8 cellular contexts compared by ENCODE assay signal in genomic region chr22:35299717-35300497, GRCh38. TPM values are rescaled to one million over a fixed set of nuclear protein-coding genes. Genes with fewer than 3 reads are reported as not detected.
DNase-seq lines count a peak whose midpoint lies in the region; ATAC-seq lines count a peak whose summit lies in the region.

Gene TOM1 (plus strand): TSS chr22:35299894. CDS start chr22:35299929, 35 bp downstream.

- H3K27ac Mint-ChIP-seq in effector memory CD8-positive, alpha-beta T cell: peak within 1 kb of the TSS; percentile 98 to 99

- ATAC-seq in GM21360 (IDR thresholded peaks at IDR 0.05; ENCODE audit: unreplicated experiment): peak; percentile 90
- peak; percentile 84 for ATAC-seq in effector memory CD8-positive, alpha-beta T cell (replicated peaks)

- no peaks in the 10 kb centered on the region for H3K9me3 Mint-ChIP-seq in effector memory CD8-positive, alpha-beta T cell

- DNase-seq in CMK (ENCODE audit: low read depth) (peak; percentile 97), HT1080 (ENCODE audit: low read depth) (peak; percentile 95), NOMO-1 treated with DMSO at 0.1 percent for 48 hours (lab: John Stamatoyannopoulos, UW; ENCODE audit: unreplicated experiment) (peak; percentile 94), medulla oblongata (ENCODE audit: extremely low spot score) (peak; percentile 99)
- DNase-seq in activated CD8-positive, alpha-beta memory T cell treated with anti-CD3 and anti-CD28 coated beads for 4 hours (ENCODE audit: low read depth in 2 of 2): peak; percentile 92 to 95
- DNase-seq in effector memory CD8-positive, alpha-beta T cell: peak; percentile 97 to 98 (median 98)
- DNase-seq in stimulated activated CD8-positive, alpha-beta memory T cell treated with anti-CD3 and anti-CD28 coated beads, Interleukin-12 subunit alpha, Interleukin-12 subunit beta, amount 100 ng/mL, for 1 hour (ENCODE audit: low read depth): peak; percentile 93

- peaks cover 22% of the 10 kb centered on the region for H3K36me3 Mint-ChIP-seq in effector memory CD8-positive, alpha-beta T cell (ENCODE audit: insufficient read depth)

- peak within 1 kb of the TSS; percentile 93 to 97 for H3K4me3 Mint-ChIP-seq in effector memory CD8-positive, alpha-beta T cell

- peaks cover 21% of the 10 kb centered on the region in 2 donors for H3K4me1 Mint-ChIP-seq in effector memory CD8-positive, alpha-beta T cell (ENCODE audit: low read depth in 2 of 2)

- no peaks in the 10 kb centered on the region for H3K27me3 Mint-ChIP-seq in effector memory CD8-positive, alpha-beta T cell

RNA-seq across cellular contexts. Expression of gene TOM1, which starts in this region (rescaled TPM):
- total RNA-seq in HT1080 (2014; rRNA removed; shearing (Covaris generic)): 12.0 and 13.7 TPM in 2 replicates
- polyA plus RNA-seq in HT1080 (2015; cell fraction: cytosol; rRNA removed): 16.2 and 16.3 TPM in 2 replicates
- polyA plus RNA-seq in HT1080 (2015; cell fraction: nucleus; rRNA removed): 18.5 and 20.5 TPM in 2 replicates

Comparison
In these comparisons a context has a peak if more than half of its experiments do, and no peak if none do; other contexts are left out.
1. Peak in every context shown above with its lines: DNase-seq and ATAC-seq.